1 cellular context compared by ENCODE assay signal in genomic region chr2:37230581-37230980, GRCh38.
TF ChIP-seq lines count a peak whose summit lies in the region.

No MANE protein-coding gene starts in this region.

TF ChIP-seq in HepG2, 621 proteins besides CTCF, POLR2A, EP300 and RAD21:
- TF ChIP-seq ZNF644 (CRISPR knock-in tag; IDR thresholded peaks at IDR 0.05; ENCODE audit: low read depth) (0 out of 2 replicates have a peak, but pooled peaks have one; percentile 23), TGIF2 (CRISPR knock-in tag; IDR thresholded peaks at IDR 0.05) (0 out of 2 replicates have a peak, but pooled peaks have one; percentile 21), SIX4 (CRISPR knock-in tag; IDR thresholded peaks at IDR 0.05) (peak; percentile 17; the same call in 1 of the 2 replicates), FOXK1 (CRISPR knock-in tag; IDR thresholded peaks at IDR 0.05; ENCODE audit: borderline replicate concordance, low read depth) (no peak), ETV5 (CRISPR knock-in tag; IDR thresholded peaks at IDR 0.05; ENCODE audit: borderline replicate concordance) (0 out of 2 replicates have a peak, but pooled peaks have one; percentile 12), PAF1 (CRISPR knock-in tag; IDR thresholded peaks at IDR 0.05) (no peak), ZNF30 (CRISPR knock-in tag; IDR thresholded peaks at IDR 0.05) (no peak), ZNF549 (CRISPR knock-in tag; IDR thresholded peaks at IDR 0.05) (no peak), ZNF614 (CRISPR knock-in tag; IDR thresholded peaks at IDR 0.05; ENCODE audit: borderline replicate concordance) (peak; percentile 28; the same call in 1 of the 2 replicates), FLYWCH1 (CRISPR knock-in tag; IDR thresholded peaks at IDR 0.05) (peak; percentile 28; the same call in 1 of the 2 replicates), SIN3A (IDR thresholded peaks at IDR 0.05; ENCODE audit: borderline replicate concordance, low read depth, low read length) (peak; percentile 83)
